ENCODE assay signal across 7 cellular contexts in the genomic region with DNA sequence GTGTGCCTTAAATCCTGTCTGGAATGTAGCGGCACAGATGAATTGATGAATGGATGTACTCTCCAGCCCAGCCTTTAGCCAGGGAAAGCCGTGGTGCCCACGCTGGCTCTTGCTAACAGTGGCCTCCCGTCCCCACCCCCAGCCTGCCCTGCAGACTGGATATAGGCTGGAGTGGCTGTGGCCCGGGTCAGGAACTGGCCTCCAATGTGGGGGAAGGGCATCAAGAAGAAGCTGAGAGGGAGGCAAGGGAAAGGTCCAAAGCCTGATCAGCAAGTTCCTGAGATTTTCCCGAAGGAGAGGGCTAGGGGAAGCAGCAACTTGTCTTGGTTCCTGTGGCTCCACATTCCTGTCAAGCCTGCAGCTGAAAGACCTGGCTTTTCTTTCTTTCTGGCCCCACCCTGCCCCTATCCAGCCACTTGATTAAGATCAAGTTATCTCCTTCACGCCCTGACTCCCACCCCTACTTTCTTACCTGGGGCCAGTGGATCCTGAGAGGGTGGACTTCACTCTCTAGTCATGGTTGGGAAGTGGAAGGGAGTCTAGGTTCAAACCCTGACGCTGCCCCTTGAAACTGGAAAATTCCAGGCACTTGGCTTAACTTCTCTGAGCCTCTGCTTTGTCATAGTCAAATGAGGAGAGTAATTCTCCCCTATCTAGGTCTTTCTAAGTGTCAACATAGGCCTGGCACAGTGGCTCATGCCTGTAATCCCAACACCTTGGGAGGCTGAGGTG. TPM values are rescaled to one million over a fixed set of nuclear protein-coding genes. Genes with fewer than 3 reads are reported as not detected.
DNase-seq lines count a peak whose midpoint lies in the region; ATAC-seq and TF ChIP-seq lines count a peak whose summit lies in the region.
"Had no signal": no experiment of that assay in that cellular context is flagged by ENCODE, and none has a peak within 500 bp of the region (broad histone marks: within the 10 kb centered on the region; RNA-seq: fewer than 3 reads in every experiment).

No MANE protein-coding gene starts in this region.

- H3K36me3 Mint-ChIP-seq in IgD-negative memory B cell (no peaks in the 10 kb centered on the region), progenitor cell of endocrine pancreas (ENCODE audit: insufficient read depth) (peaks cover 4% of the 10 kb centered on the region)

- H3K27me3 Mint-ChIP-seq in IgD-negative memory B cell, result no peaks in the 10 kb centered on the region
- H3K27me3 Mint-ChIP-seq in progenitor cell of endocrine pancreas, result no peaks in the 10 kb centered on the region
- H3K27me3 Mint-ChIP-seq: stimulated activated memory B cell treated with anti-CD40 and anti-IgM and Interleukin-4, amounts not matched to agents 10 μg/mL and 1 μg/mL and 100 μg/mL, for 72 hours had no signal

- H3K9me3 Mint-ChIP-seq in IgD-negative memory B cell (no peaks in the 10 kb centered on the region), progenitor cell of endocrine pancreas (ENCODE audit: low read depth) (no peaks in the 10 kb centered on the region)
- H3K9me3 Mint-ChIP-seq: stimulated activated memory B cell treated with anti-CD40 and anti-IgM and Interleukin-4, amounts not matched to agents 10 μg/mL and 1 μg/mL and 100 μg/mL, for 72 hours had no signal

- H3K4me1 Mint-ChIP-seq in IgD-negative memory B cell (peaks cover 10 to 14% (median 10%) of the 10 kb centered on the region in 3 donors), progenitor cell of endocrine pancreas (ENCODE audit: low read depth) (peaks cover 27% of the 10 kb centered on the region)

- DNase-seq in progenitor cell of endocrine pancreas (ENCODE audit: low spot score, unreplicated experiment) (no peak), NCI-H2227 (lab: John Stamatoyannopoulos, UW; ENCODE audit: unreplicated experiment) (no peak)

- H3K27ac ChIP-seq in cingulate gyrus (ENCODE audit: low read depth, low read length), result peak overlapping the region; percentile 99

- TF ChIP-seq CTCF in progenitor cell of endocrine pancreas (IDR thresholded peaks at IDR 0.05; ENCODE audit: unreplicated experiment), result no peak

- H3K27ac Mint-ChIP-seq in IgD-negative memory B cell, result peak overlapping the region in 2 of 3 donors; percentile 79 to 81
- H3K27ac Mint-ChIP-seq in progenitor cell of endocrine pancreas, result peak overlapping the region; percentile 91

- peak overlapping the region in 1 of 4 donors; percentile 8 for H3K4me3 Mint-ChIP-seq in IgD-negative memory B cell
- H3K4me3 Mint-ChIP-seq in progenitor cell of endocrine pancreas (ENCODE audit: low read depth), result no peak overlapping the region
- H3K4me3 Mint-ChIP-seq: stimulated activated memory B cell treated with anti-CD40 and anti-IgM and Interleukin-4, amounts not matched to agents 10 μg/mL and 1 μg/mL and 100 μg/mL, for 72 hours had no signal

- ATAC-seq in SK-N-SH treated with all-trans-retinoic acid at 6 μM for 48 hours (no peak), HG03139 (IDR thresholded peaks at IDR 0.05; ENCODE audit: unreplicated experiment) (no peak)
- ATAC-seq: stimulated activated memory B cell treated with anti-CD40 and anti-IgM and Interleukin-4, amounts not matched to agents 10 μg/mL and 1 μg/mL and 100 μg/mL, for 72 hours had no signal

TF ChIP-seq in SK-N-SH treated with all-trans-retinoic acid at 6 μM for 48 hours, 23 proteins besides CTCF, POLR2A, EP300 and RAD21:
- TF ChIP-seq ZNF8 (CRISPR knock-in tag; IDR thresholded peaks at IDR 0.05) (no peak), BACH2 (CRISPR knock-in tag; IDR thresholded peaks at IDR 0.05; ENCODE audit: borderline replicate concordance) (no peak), PPARA (CRISPR knock-in tag; IDR thresholded peaks at IDR 0.05; ENCODE audit: borderline replicate concordance) (no peak), GLIS3 (CRISPR knock-in tag; IDR thresholded peaks at IDR 0.05) (no peak), ESRRG (CRISPR knock-in tag; IDR thresholded peaks at IDR 0.05) (no peak), RARB (CRISPR knock-in tag; IDR thresholded peaks at IDR 0.05) (no peak), SNAI2 (CRISPR knock-in tag; IDR thresholded peaks at IDR 0.05) (no peak), ZFP3 (CRISPR knock-in tag; IDR thresholded peaks at IDR 0.05) (no peak), CSRNP3 (CRISPR knock-in tag; IDR thresholded peaks at IDR 0.05) (no peak), ISL1 (CRISPR knock-in tag; IDR thresholded peaks at IDR 0.05) (no peak), ARNTL (CRISPR knock-in tag; IDR thresholded peaks at IDR 0.05; ENCODE audit: borderline replicate concordance, low read depth) (no peak), PATZ1 (CRISPR knock-in tag; IDR thresholded peaks at IDR 0.05; ENCODE audit: borderline replicate concordance) (no peak), ZNF70 (CRISPR knock-in tag; IDR thresholded peaks at IDR 0.05) (no peak), ZFP30 (CRISPR knock-in tag; IDR thresholded peaks at IDR 0.05) (no peak), CSDC2 (CRISPR knock-in tag; IDR thresholded peaks at IDR 0.05) (no peak), TCF4 (CRISPR knock-in tag; IDR thresholded peaks at IDR 0.05; ENCODE audit: borderline replicate concordance) (no peak)
- TF ChIP-seq, protein P1, sequence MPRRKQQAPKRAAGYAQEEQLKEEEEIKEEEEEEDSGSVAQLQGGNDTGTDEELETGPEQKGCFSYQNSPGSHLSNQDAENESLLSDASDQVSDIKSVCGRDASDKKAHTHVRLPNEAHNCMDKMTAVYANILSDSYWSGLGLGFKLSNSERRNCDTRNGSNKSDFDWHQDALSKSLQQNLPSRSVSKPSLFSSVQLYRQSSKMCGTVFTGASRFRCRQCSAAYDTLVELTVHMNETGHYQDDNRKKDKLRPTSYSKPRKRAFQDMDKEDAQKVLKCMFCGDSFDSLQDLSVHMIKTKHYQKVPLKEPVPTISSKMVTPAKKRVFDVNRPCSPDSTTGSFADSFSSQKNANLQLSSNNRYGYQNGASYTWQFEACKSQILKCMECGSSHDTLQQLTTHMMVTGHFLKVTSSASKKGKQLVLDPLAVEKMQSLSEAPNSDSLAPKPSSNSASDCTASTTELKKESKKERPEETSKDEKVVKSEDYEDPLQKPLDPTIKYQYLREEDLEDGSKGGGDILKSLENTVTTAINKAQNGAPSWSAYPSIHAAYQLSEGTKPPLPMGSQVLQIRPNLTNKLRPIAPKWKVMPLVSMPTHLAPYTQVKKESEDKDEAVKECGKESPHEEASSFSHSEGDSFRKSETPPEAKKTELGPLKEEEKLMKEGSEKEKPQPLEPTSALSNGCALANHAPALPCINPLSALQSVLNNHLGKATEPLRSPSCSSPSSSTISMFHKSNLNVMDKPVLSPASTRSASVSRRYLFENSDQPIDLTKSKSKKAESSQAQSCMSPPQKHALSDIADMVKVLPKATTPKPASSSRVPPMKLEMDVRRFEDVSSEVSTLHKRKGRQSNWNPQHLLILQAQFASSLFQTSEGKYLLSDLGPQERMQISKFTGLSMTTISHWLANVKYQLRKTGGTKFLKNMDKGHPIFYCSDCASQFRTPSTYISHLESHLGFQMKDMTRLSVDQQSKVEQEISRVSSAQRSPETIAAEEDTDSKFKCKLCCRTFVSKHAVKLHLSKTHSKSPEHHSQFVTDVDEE (CRISPR knock-in tag; IDR thresholded peaks at IDR 0.05), result no peak

RNA-seq across cellular contexts. Expression of gene MICALL1, which starts 11.0 kb away (rescaled TPM):
- 4.7 TPM for polyA plus RNA-seq in IgD-negative memory B cell
- total RNA-seq in progenitor cell of endocrine pancreas, result 42.8 and 43.2 TPM in 2 replicates

RNA-seq across cellular contexts. Expression of gene EIF3L, which starts 45.9 kb away (rescaled TPM):
- polyA plus RNA-seq in IgD-negative memory B cell, result 344 TPM
- total RNA-seq in progenitor cell of endocrine pancreas, result 725 and 736 TPM in 2 replicates

RNA-seq across cellular contexts. Expression of gene ANKRD54, which starts 51.0 kb away (rescaled TPM):
- 11.3 TPM for polyA plus RNA-seq in IgD-negative memory B cell
- total RNA-seq in progenitor cell of endocrine pancreas, result 23.7 and 24.2 TPM in 2 replicates

RNA-seq across cellular contexts. Expression of gene C22orf23, which starts 58.3 kb away (rescaled TPM):
- polyA plus RNA-seq in IgD-negative memory B cell, result not detected
- total RNA-seq in progenitor cell of endocrine pancreas, result 0.89 and 0.93 TPM in 2 replicates

RNA-seq across cellular contexts. Expression of gene POLR2F, which starts 58.4 kb away (rescaled TPM):
- 133 TPM for polyA plus RNA-seq in IgD-negative memory B cell
- 80.0 and 83.1 TPM in 2 replicates for total RNA-seq in progenitor cell of endocrine pancreas
